13 cellular contexts compared by ENCODE assay signal in genomic region chr10:25465582-25466372, GRCh38.
DNase-seq lines count a peak whose midpoint lies in the region; ATAC-seq and TF ChIP-seq lines count a peak whose summit lies in the region.
"Had no signal": no experiment of that assay in that cellular context is flagged by ENCODE, and none has a peak within 500 bp of the region (broad histone marks: within the 10 kb centered on the region; RNA-seq: fewer than 3 reads in every experiment).

No MANE protein-coding gene starts in this region.

- H2AFZ ChIP-seq in HCT116 (ENCODE audit: low read depth, low read length, poor library complexity, severe bottlenecking): peak overlapping the region; percentile 18

- H3K4me1 Mint-ChIP-seq in activated CD4-positive, alpha-beta T cell treated with anti-CD3 and anti-CD28 coated beads, Interleukin-2, amount 10 ng/mL, durations not matched to agents 7 days and 5 days: no peaks in the 10 kb centered on the region

- no peaks in the 10 kb centered on the region for H3K4me1 ChIP-seq in BE2C
- peaks cover 0 to 3% of the 10 kb centered on the region in 2 experiments; a peak in 1 of 4 replicates for H3K4me1 ChIP-seq in HCT116 (ENCODE audit: control insufficient read depth in 1 of 2, insufficient read depth in 2 of 2, low read length in 2 of 2)
- no peaks in the 10 kb centered on the region for H3K4me1 ChIP-seq in right cardiac atrium (ENCODE audit: control insufficient read depth, insufficient read depth, low read length)

- CTCF ChIA-PET in HCT116 (lab: Charles Lee): no interaction called here
- CTCF ChIA-PET in activated CD4-positive, alpha-beta T cell treated with anti-CD3 and anti-CD28 coated beads, Interleukin-2, amount 10 ng/mL, durations not matched to agents 7 days and 5 days (lab: Charles Lee): no interaction called here

- no peak overlapping the region for H3K4me3 Mint-ChIP-seq in activated CD4-positive, alpha-beta T cell treated with anti-CD3 and anti-CD28 coated beads, Interleukin-2, amount 10 ng/mL, durations not matched to agents 7 days and 5 days
- H3K4me3 Mint-ChIP-seq: activated T-cell treated with anti-CD3 and anti-CD28 coated beads, Interleukin-2, amount 50 U/mL, for 72 hours; effector memory CD8-positive, alpha-beta T cell had no signal

- DNase-seq in BE2C (no peak), HCT116 (ENCODE audit: low read depth, low spot score) (peak; percentile 31), NCI-H2227 treated with DMSO at 0.1 percent for 48 hours (lab: John Stamatoyannopoulos, UW) (peak; percentile 82), SW480 (ENCODE audit: low spot score) (peak; percentile 68), right cardiac atrium (no peak)
- DNase-seq in activated CD4-positive, alpha-beta T cell treated with anti-CD3 and anti-CD28 coated beads for 4 hours: no peak
- no peak for DNase-seq in activated CD4-positive, alpha-beta T cell treated with anti-CD3 and anti-CD28 coated beads, Interleukin-2, amount 10 ng/mL, durations not matched to agents 7 days and 5 days
- DNase-seq: activated T-cell treated with anti-CD3 and anti-CD28 coated beads, Interleukin-2, amount 50 U/mL, for 72 hours; effector memory CD8-positive, alpha-beta T cell; NCI-H446 treated with DMSO at 0.1 percent for 48 hours; stimulated activated CD8-positive, alpha-beta memory T cell treated with anti-CD3 and anti-CD28 coated beads, Interleukin-4, amount 100 ng/mL, for 48 hours had no signal

- H3K36me3 ChIP-seq in BE2C (no peaks in the 10 kb centered on the region), HCT116 (ENCODE audit: control insufficient read depth in 1 of 2, insufficient read depth in 2 of 2, low read length in 2 of 2) (peaks cover 0 to 2% of the 10 kb centered on the region in 2 experiments; a peak in 1 of 4 replicates)

- POLR2A ChIA-PET in HCT116 (lab: Charles Lee): no interaction called here
- POLR2A ChIA-PET in activated CD4-positive, alpha-beta T cell treated with anti-CD3 and anti-CD28 coated beads, Interleukin-2, amount 10 ng/mL, durations not matched to agents 7 days and 5 days (lab: Charles Lee): no interaction called here

- no peak for TF ChIP-seq RAD21 in HCT116 (IDR thresholded peaks at IDR 0.05; ENCODE audit: low read depth)

- ATAC-seq in HCT116 (peak; percentile 82), right cardiac atrium (no peak), GM18867 (IDR thresholded peaks at IDR 0.05; ENCODE audit: unreplicated experiment) (no peak)
- ATAC-seq: activated T-cell treated with anti-CD3 and anti-CD28 coated beads, Interleukin-2, amount 50 U/mL, for 72 hours; effector memory CD8-positive, alpha-beta T cell had no signal

- H3K4me3 ChIP-seq in BE2C (ENCODE audit: low read depth, low read length) (peak overlapping the region; percentile 26), HCT116 (replicated peaks in 1 of 2; ENCODE audit: low read depth in 1 of 2, low read length in 2 of 2) (peak overlapping the region; percentile 53 to 61), right cardiac atrium (ENCODE audit: low read length) (no peak overlapping the region)

- peak overlapping the region; percentile 65 for H3K9ac ChIP-seq in HCT116 (ENCODE audit: low read length)

- H3K27ac Mint-ChIP-seq in activated CD4-positive, alpha-beta T cell treated with anti-CD3 and anti-CD28 coated beads, Interleukin-2, amount 10 ng/mL, durations not matched to agents 7 days and 5 days: no peak overlapping the region
- H3K27ac Mint-ChIP-seq: activated T-cell treated with anti-CD3 and anti-CD28 coated beads, Interleukin-2, amount 50 U/mL, for 72 hours; effector memory CD8-positive, alpha-beta T cell; progenitor cell of endocrine pancreas had no signal

- peaks cover 18% of the 10 kb centered on the region for H3K9me3 Mint-ChIP-seq in activated CD4-positive, alpha-beta T cell treated with anti-CD3 and anti-CD28 coated beads, Interleukin-2, amount 10 ng/mL, durations not matched to agents 7 days and 5 days

- no peaks in the 10 kb centered on the region for H4K20me1 ChIP-seq in HCT116 (ENCODE audit: insufficient read depth)

- TF ChIP-seq CTCF in BE2C (IDR thresholded peaks at IDR 0.05; ENCODE audit: low read depth, low read length) (no peak), HCT116 (IDR thresholded peaks at IDR 0.05 in 2 of 3, conservative IDR thresholded peaks at IDR 0.05 in 1 of 3; ENCODE audit: borderline replicate concordance in 1 of 3, insufficient read depth in 1 of 3, low read depth in 2 of 3, low read length in 2 of 3) (no peak)

- RAD21 ChIA-PET in HCT116 (lab: Charles Lee; ENCODE audit: low non-redundant PET in 1 of 2, low total read pairs in 2 of 2, uncharacterized antibody in 2 of 2, unreplicated experiment in 2 of 2): no interaction called here

- no peaks in the 10 kb centered on the region for H3K79me2 ChIP-seq in HCT116 (ENCODE audit: insufficient read depth, low read length)

- intact Hi-C loops in HCT116 (cut with micrococcal nuclease): no loop called here
- intact Hi-C loops in right cardiac atrium (cut with DNase I): no loop called here

- peak overlapping the region; percentile 70 for H3K4me2 ChIP-seq in HCT116 (ENCODE audit: low read length)

- H3K27me3 ChIP-seq in BE2C: no peaks in the 10 kb centered on the region
- no peaks in the 10 kb centered on the region for H3K27me3 ChIP-seq in HCT116 (ENCODE audit: insufficient read depth, low read length)
- no peaks in the 10 kb centered on the region for H3K27me3 ChIP-seq in right cardiac atrium (ENCODE audit: control insufficient read depth, insufficient read depth)

- BruUV-seq in HCT116 (replicated peaks; lab: Mats Ljungman, UMichigan): no TSS peak

- H3K27ac ChIP-seq in HCT116 (ENCODE audit: low read depth, low read length) (peak overlapping the region; percentile 15; the same call in 1 of the 2 replicates), right cardiac atrium (ENCODE audit: low read length) (no peak overlapping the region)

- H3K9me2 ChIP-seq in HCT116 (ENCODE audit: insufficient read depth): no peaks in the 10 kb centered on the region

- WGBS in right cardiac atrium: 88% methylated on average over 20 of the region's 20 CpGs

- H3K9me3 ChIP-seq in BE2C (no peaks in the 10 kb centered on the region), HCT116 (ENCODE audit: control insufficient read depth in 1 of 2, insufficient read depth in 1 of 2, low read depth in 1 of 2, low read length in 2 of 2) (no peaks in the 10 kb centered on the region), right cardiac atrium (ENCODE audit: control insufficient read depth, low read length) (no peaks in the 10 kb centered on the region)

- no peaks in the 10 kb centered on the region for H3K27me3 Mint-ChIP-seq in activated CD4-positive, alpha-beta T cell treated with anti-CD3 and anti-CD28 coated beads, Interleukin-2, amount 10 ng/mL, durations not matched to agents 7 days and 5 days
- H3K27me3 Mint-ChIP-seq: effector memory CD8-positive, alpha-beta T cell; progenitor cell of endocrine pancreas had no signal

- no peaks in the 10 kb centered on the region for H3K36me3 Mint-ChIP-seq in activated CD4-positive, alpha-beta T cell treated with anti-CD3 and anti-CD28 coated beads, Interleukin-2, amount 10 ng/mL, durations not matched to agents 7 days and 5 days (ENCODE audit: low read depth)

- TF ChIP-seq POLR2A in HCT116 (IDR thresholded peaks at IDR 0.05; ENCODE audit: borderline replicate concordance, extremely low read depth, insufficient read depth, insufficient read length): no peak

TF ChIP-seq in HCT116, 20 proteins besides CTCF, POLR2A, EP300 and RAD21:
- TF ChIP-seq ELF1 (IDR thresholded peaks at IDR 0.05; ENCODE audit: borderline replicate concordance, low read depth) (peak; percentile 55), POLR2AphosphoS5 (IDR thresholded peaks at IDR 0.05; ENCODE audit: low read depth, low read length) (0 out of 2 replicates have a peak, but pooled peaks have one; percentile 27), EGR1 (IDR thresholded peaks at IDR 0.05; ENCODE audit: low read depth) (no peak), EZH2 (IDR thresholded peaks at IDR 0.05) (no peak)

Comparison
In these comparisons a context has a peak if more than half of its experiments do, and no peak if none do; other contexts are left out.
1. DNase-seq: peak in HCT116 (single experiment), NCI-H2227 treated with DMSO at 0.1 percent for 48 hours (single experiment) and SW480 (single experiment); none in BE2C (single experiment), right cardiac atrium (0 of 3), activated CD4-positive, alpha-beta T cell treated with anti-CD3 and anti-CD28 coated beads for 4 hours (0 of 2) and activated CD4-positive, alpha-beta T cell treated with anti-CD3 and anti-CD28 coated beads, Interleukin-2, amount 10 ng/mL, durations not matched to agents 7 days and 5 days (single experiment).